ENCODE assay signal across 8 cellular contexts in the genomic region with DNA sequence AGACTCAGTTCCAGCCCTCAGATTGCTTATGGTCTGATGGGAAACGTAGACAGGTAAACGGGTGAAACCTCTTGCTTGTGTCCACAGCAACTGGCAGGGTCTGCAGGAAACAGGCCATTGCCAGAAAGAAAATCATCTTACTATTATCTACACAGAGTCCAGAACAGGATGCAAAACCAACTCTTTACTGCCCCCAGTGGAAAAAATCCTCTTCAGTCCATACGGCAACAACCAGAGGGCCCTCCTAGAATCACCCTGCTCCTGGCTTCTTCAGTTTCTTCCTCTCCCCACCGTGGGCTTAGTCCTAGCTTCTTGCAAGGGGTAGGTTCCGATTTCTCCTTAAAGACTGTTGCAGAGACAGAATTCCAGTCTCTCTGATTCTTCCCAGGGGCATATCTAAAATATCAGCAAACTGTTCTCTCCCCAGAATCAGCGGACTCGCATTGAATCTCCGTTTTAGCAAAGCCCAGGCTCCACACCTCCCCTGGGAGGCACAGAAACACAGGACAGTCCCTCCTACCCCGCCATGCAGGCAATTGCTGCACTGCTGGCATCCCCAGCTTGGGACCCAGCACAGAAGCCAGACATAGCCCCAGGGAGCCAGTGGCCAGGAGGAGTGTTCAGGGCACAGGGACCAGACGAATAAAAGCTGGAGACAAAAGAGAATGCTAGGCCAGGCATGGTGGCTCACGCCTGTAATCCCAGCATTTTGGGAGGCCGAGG. TPM values are rescaled to one million over a fixed set of nuclear protein-coding genes. Genes with fewer than 3 reads are reported as not detected.
DNase-seq lines count a peak whose midpoint lies in the region; TF ChIP-seq lines count a peak whose summit lies in the region.

No MANE protein-coding gene starts in this region.

- no peak overlapping the region for H3K27ac Mint-ChIP-seq in type B pancreatic cell

- peak; percentile 48 for TF ChIP-seq CTCF in astrocyte of the cerebellum (IDR thresholded peaks at IDR 0.05; ENCODE audit: low read depth, low read length, missing control alignments)
- TF ChIP-seq CTCF in type B pancreatic cell (conservative IDR thresholded peaks at IDR 0.05) = peak; percentile 76

- H3K4me3 ChIP-seq in astrocyte of the cerebellum (ENCODE audit: low read depth, low read length) = no peak overlapping the region

- H3K4me1 Mint-ChIP-seq in type B pancreatic cell (ENCODE audit: unreplicated experiment) = peaks cover 29% of the 10 kb centered on the region

- DNase-seq in NCI-H446 (lab: John Stamatoyannopoulos, UW) (peak; percentile 6 to 41), NCI-H446 treated with DMSO at 0.1 percent for 48 hours (lab: John Stamatoyannopoulos, UW) (no peak), HCEC 1CT (peak; percentile 42), NAMALWA (ENCODE audit: low spot score) (peak; percentile 60), astrocyte of the cerebellum (ENCODE audit: low read depth) (no peak), iPS-NIHi11 (ENCODE audit: low spot score) (peak; percentile 77), type B pancreatic cell (ENCODE audit: extremely low spot score, unreplicated experiment) (no peak)
- DNase-seq in activated T-cell treated with anti-CD3 and anti-CD28 coated beads, Interleukin-2, amount 50 U/mL, for 1 hour = no peak

- in situ Hi-C loops in astrocyte of the cerebellum (cut with HindIII; ENCODE audit: low sequenced_read_pairs) = no loop called here

- no peak overlapping the region for H3K4me3 Mint-ChIP-seq in type B pancreatic cell

- peaks cover 13% of the 10 kb centered on the region for H3K9me3 Mint-ChIP-seq in type B pancreatic cell

- peaks cover 7% of the 10 kb centered on the region for H3K27me3 Mint-ChIP-seq in type B pancreatic cell

- H3K36me3 Mint-ChIP-seq in type B pancreatic cell = no peaks in the 10 kb centered on the region

RNA-seq across cellular contexts. Expression of gene SH3RF1, which starts 41.0 kb away (rescaled TPM):
- 18.8 and 21.6 TPM in 2 replicates for total RNA-seq in type B pancreatic cell (ENCODE audit: low replicate concordance)

Comparison
In these comparisons a context has a peak if more than half of its experiments do, and no peak if none do; other contexts are left out.
1. DNase-seq: peak in NCI-H446 (2 of 2), HCEC 1CT (single experiment), NAMALWA (single experiment) and iPS-NIHi11 (single experiment); none in NCI-H446 treated with DMSO at 0.1 percent for 48 hours (single experiment), astrocyte of the cerebellum (single experiment), type B pancreatic cell (single experiment) and activated T-cell treated with anti-CD3 and anti-CD28 coated beads, Interleukin-2, amount 50 U/mL, for 1 hour (single experiment).